ENCODE assay signal across 1 cellular context in the genomic region with DNA sequence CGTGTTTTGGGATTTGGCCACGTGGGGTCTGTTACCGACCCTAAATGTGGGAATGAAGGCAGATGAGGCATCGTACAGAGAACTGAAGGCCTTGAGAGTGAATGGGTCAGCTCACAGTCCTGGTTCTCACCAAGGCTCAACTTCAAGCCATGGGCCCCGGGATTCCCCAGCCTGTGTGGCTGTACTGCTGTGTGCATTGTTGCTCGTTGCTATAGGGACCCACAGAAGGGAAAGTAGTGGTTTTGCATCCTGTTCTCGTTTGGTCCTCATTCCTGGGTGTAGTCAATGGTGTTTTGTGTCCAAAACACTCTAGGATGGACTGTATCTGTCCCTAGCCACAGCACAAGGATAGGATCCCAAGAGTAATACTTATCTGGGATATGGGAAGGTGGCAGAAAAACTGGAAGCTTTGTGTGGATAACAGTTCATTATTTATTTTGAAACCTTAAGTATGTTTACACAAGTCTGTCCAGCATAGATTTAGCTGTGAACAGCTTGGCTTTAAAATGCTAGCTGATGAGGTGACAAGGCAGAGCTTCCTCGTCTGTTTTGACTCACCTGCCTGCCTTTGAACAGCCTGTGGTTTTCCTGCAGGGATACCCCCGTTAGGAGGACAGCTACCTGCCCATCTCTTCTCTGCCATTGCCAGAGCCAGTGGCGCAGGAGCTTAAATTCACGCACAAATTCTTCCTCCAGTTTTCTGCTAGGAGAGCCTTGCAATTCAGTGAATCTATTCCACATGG.
TF ChIP-seq lines count a peak whose summit lies in the region.

No MANE protein-coding gene starts in this region.

TF ChIP-seq in HepG2, 621 proteins besides CTCF, POLR2A, EP300 and RAD21 (continued from another document):
- TF ChIP-seq, protein P1, sequence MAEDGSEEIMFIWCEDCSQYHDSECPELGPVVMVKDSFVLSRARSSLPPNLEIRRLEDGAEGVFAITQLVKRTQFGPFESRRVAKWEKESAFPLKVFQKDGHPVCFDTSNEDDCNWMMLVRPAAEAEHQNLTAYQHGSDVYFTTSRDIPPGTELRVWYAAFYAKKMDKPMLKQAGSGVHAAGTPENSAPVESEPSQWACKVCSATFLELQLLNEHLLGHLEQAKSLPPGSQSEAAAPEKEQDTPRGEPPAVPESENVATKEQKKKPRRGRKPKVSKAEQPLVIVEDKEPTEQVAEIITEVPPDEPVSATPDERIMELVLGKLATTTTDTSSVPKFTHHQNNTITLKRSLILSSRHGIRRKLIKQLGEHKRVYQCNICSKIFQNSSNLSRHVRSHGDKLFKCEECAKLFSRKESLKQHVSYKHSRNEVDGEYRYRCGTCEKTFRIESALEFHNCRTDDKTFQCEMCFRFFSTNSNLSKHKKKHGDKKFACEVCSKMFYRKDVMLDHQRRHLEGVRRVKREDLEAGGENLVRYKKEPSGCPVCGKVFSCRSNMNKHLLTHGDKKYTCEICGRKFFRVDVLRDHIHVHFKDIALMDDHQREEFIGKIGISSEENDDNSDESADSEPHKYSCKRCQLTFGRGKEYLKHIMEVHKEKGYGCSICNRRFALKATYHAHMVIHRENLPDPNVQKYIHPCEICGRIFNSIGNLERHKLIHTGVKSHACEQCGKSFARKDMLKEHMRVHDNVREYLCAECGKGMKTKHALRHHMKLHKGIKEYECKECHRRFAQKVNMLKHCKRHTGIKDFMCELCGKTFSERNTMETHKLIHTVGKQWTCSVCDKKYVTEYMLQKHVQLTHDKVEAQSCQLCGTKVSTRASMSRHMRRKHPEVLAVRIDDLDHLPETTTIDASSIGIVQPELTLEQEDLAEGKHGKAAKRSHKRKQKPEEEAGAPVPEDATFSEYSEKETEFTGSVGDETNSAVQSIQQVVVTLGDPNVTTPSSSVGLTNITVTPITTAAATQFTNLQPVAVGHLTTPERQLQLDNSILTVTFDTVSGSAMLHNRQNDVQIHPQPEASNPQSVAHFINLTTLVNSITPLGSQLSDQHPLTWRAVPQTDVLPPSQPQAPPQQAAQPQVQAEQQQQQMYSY (CRISPR knock-in tag; IDR thresholded peaks at IDR 0.05) = no peak
- TF ChIP-seq TCF7 (IDR thresholded peaks at IDR 0.05; ENCODE audit: low read depth) (no peak), ZNF484 (CRISPR knock-in tag; IDR thresholded peaks at IDR 0.05; ENCODE audit: borderline replicate concordance, low read depth) (no peak)
- TF ChIP-seq, protein P2, sequence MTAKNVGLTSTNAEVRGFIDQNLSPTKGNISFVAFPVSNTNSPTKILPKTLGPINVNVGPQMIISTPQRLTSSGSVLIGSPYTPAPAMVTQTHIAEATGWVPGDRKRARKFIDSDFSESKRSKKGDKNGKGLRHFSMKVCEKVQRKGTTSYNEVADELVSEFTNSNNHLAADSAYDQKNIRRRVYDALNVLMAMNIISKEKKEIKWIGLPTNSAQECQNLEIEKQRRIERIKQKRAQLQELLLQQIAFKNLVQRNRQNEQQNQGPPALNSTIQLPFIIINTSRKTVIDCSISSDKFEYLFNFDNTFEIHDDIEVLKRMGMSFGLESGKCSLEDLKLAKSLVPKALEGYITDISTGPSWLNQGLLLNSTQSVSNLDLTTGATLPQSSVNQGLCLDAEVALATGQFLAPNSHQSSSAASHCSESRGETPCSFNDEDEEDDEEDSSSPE (CRISPR knock-in tag; IDR thresholded peaks at IDR 0.05) = no peak
- TF ChIP-seq, protein P3, sequence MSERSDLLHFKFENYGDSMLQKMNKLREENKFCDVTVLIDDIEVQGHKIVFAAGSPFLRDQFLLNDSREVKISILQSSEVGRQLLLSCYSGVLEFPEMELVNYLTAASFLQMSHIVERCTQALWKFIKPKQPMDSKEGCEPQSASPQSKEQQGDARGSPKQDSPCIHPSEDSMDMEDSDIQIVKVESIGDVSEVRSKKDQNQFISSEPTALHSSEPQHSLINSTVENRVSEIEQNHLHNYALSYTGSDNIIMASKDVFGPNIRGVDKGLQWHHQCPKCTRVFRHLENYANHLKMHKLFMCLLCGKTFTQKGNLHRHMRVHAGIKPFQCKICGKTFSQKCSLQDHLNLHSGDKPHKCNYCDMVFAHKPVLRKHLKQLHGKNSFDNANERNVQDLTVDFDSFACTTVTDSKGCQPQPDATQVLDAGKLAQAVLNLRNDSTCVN (CRISPR knock-in tag; IDR thresholded peaks at IDR 0.05; ENCODE audit: borderline replicate concordance) = no peak
